In genomic region chr22:44067901-44068300, GRCh38 we compare ENCODE assay signal across 27 cellular contexts. TPM values are rescaled to one million over a fixed set of nuclear protein-coding genes. Genes with fewer than 3 reads are reported as not detected.
A peak's percentile ranks its signal among the peaks of the same experiment; 100 is the strongest.
DNase-seq lines count a peak whose midpoint lies in the region; ATAC-seq and TF ChIP-seq lines count a peak whose summit lies in the region.
"Had no signal": no experiment of that assay in that cellular context is flagged by ENCODE, and none has a peak within 500 bp of the region (broad histone marks: within the 10 kb centered on the region; RNA-seq: fewer than 3 reads in every experiment).

No MANE protein-coding gene starts in this region.

- TF ChIP-seq CTCF in GM12865 (IDR thresholded peaks at IDR 0.05; ENCODE audit: insufficient read depth, low read depth, low read length, missing control alignments) (no peak), dorsolateral prefrontal cortex (IDR thresholded peaks at IDR 0.05 in 54 of 56, conservative IDR thresholded peaks at IDR 0.05 in 2 of 56; ENCODE audit: low read depth in 1 of 56, partially characterized antibody in 56 of 56) (no peak), lung (IDR thresholded peaks at IDR 0.05; ENCODE audit: control extremely low read depth, extremely low read depth) (no peak)
- no peak for TF ChIP-seq CTCF in CD4-positive, alpha-beta T cell (IDR thresholded peaks at IDR 0.05)

- H3K9me3 ChIP-seq in lung (ENCODE audit: control insufficient read depth in 2 of 2, insufficient read depth in 1 of 2, low read length in 1 of 2) (no peaks in the 10 kb centered on the region), stomach smooth muscle (ENCODE audit: control insufficient read depth in 2 of 2, low read length in 2 of 2) (no peaks in the 10 kb centered on the region)
- no peaks in the 10 kb centered on the region for H3K9me3 ChIP-seq in CD4-positive, alpha-beta T cell (ENCODE audit: control insufficient read depth, low read length)
- H3K9me3 ChIP-seq: Caco-2, HAP-1, neutrophil, sigmoid colon, tibial artery had no signal

- H3K36me3 ChIP-seq in lung (ENCODE audit: control insufficient read depth in 2 of 2, insufficient read depth in 2 of 2, low read length in 2 of 2) (no peaks in the 10 kb centered on the region), stomach smooth muscle (ENCODE audit: control insufficient read depth in 2 of 2, insufficient read depth in 2 of 2, low read length in 2 of 2) (no peaks in the 10 kb centered on the region)
- H3K36me3 ChIP-seq: HAP-1, neutrophil, sigmoid colon, tibial artery had no signal

- CTCF ChIA-PET in CD4-positive, alpha-beta T cell (lab: Charles Lee): interaction anchor here (2.1 kb wide), 1 partner anchor 13 kb away, joined by 4 read pairs; no protein-coding TSS in a partner anchor

- H3K27ac ChIP-seq in dorsolateral prefrontal cortex (peak overlapping the region in 30 of 59 donors; percentile 1 to 78 (median 46)), lung (ENCODE audit: low read depth in 1 of 2, low read length in 1 of 2) (peak overlapping the region; percentile 0 to 78), stomach smooth muscle (ENCODE audit: low read length) (peak overlapping the region; percentile 11)
- no peak overlapping the region for H3K27ac ChIP-seq in CD4-positive, alpha-beta T cell (ENCODE audit: low read depth, low read length)
- H3K27ac ChIP-seq: neutrophil, SK-N-MC, tibial artery had no signal

- H3K4me1 Mint-ChIP-seq in CD4-positive, alpha-beta T cell (ENCODE audit: low read depth): peaks cover 6% of the 10 kb centered on the region

- H3K4me1 ChIP-seq in lung (ENCODE audit: control insufficient read depth in 2 of 2, insufficient read depth in 2 of 2, low read length in 2 of 2): peaks cover 3 to 19% of the 10 kb centered on the region in 2 donors
- H3K4me1 ChIP-seq in stomach smooth muscle (ENCODE audit: control insufficient read depth, insufficient read depth, low read length): no peaks in the 10 kb centered on the region
- H3K4me1 ChIP-seq: HAP-1, tibial artery had no signal

- no peaks in the 10 kb centered on the region for H3K36me3 Mint-ChIP-seq in CD4-positive, alpha-beta T cell (ENCODE audit: low read depth)

- ATAC-seq in lung (ENCODE audit: insufficient read depth, low FRiP score): no peak
- no peak for ATAC-seq in CD4-positive, alpha-beta T cell (ENCODE audit: poor library complexity)

- POLR2A ChIA-PET in CD4-positive, alpha-beta T cell (lab: Charles Lee): no interaction called here

- intact Hi-C loops in dorsolateral prefrontal cortex (cut with DNase I): no loop called here
- intact Hi-C loops in CD4-positive, alpha-beta T cell (cut with DNase I, micrococcal nuclease): no loop called here

- no peaks in the 10 kb centered on the region for H3K27me3 Mint-ChIP-seq in CD4-positive, alpha-beta T cell
- H3K27me3 Mint-ChIP-seq: progenitor cell of endocrine pancreas had no signal

- H3K27ac Mint-ChIP-seq in CD4-positive, alpha-beta T cell: no peak overlapping the region
- H3K27ac Mint-ChIP-seq: progenitor cell of endocrine pancreas had no signal

- H3K9ac ChIP-seq in stomach smooth muscle (ENCODE audit: low read length in 2 of 2): no peak overlapping the region

- H3K9me3 Mint-ChIP-seq in CD4-positive, alpha-beta T cell: no peaks in the 10 kb centered on the region

- WGBS in lung, 2 donors: 44 to 55% methylated on average over 10 of the region's 10 CpGs

- no peak overlapping the region for H3K4me3 Mint-ChIP-seq in CD4-positive, alpha-beta T cell

- DNase-seq in GM12865 (ENCODE audit: low read depth) (no peak), dorsolateral prefrontal cortex (no peak), lung (ENCODE audit: low spot score) (no peak), NK-92 (lab: John Stamatoyannopoulos, UW; ENCODE audit: unreplicated experiment) (no peak), NCI-H1694 (lab: John Stamatoyannopoulos, UW) (no peak), NCI-H1436 treated with DMSO at 0.1 percent for 48 hours (lab: John Stamatoyannopoulos, UW) (no peak)
- no peak for DNase-seq in CD4-positive, alpha-beta T cell
- DNase-seq: ACHN; activated CD4-positive, alpha-beta T cell treated with anti-CD3 and anti-CD28 coated beads for 4 hours; activated gamma-delta T cell treated with Interleukin-2 at 50 U/mL for 16 hours; Caco-2; central memory CD4-positive, alpha-beta T cell; mesenchymal stem cell; MM.1S; NCI-H1417 treated with DMSO at 0.1 percent for 48 hours; NCI-H446; NCI-H774; RPMI8226; sigmoid colon; stimulated activated naive CD4-positive, alpha-beta T cell treated with Interleukin-2 at 50 U/mL for 16 hours; T-helper 17 cell had no signal

- H3K4me3 ChIP-seq in GM12865 (ENCODE audit: low read depth, low read length) (peak overlapping the region; percentile 12), dorsolateral prefrontal cortex (peak overlapping the region in 1 of 59 donors; percentile 10), lung (no peak overlapping the region), stomach smooth muscle (ENCODE audit: low read length in 2 of 2) (no peak overlapping the region)
- H3K4me3 ChIP-seq: HAP-1, sigmoid colon, SK-N-MC, tibial artery had no signal

- H3K27me3 ChIP-seq in dorsolateral prefrontal cortex (no peaks in the 10 kb centered on the region), lung (ENCODE audit: control insufficient read depth, insufficient read depth) (no peaks in the 10 kb centered on the region), stomach smooth muscle (ENCODE audit: control insufficient read depth in 1 of 2, insufficient read depth in 2 of 2, low read length in 2 of 2) (no peaks in the 10 kb centered on the region)
- H3K27me3 ChIP-seq in CD4-positive, alpha-beta T cell (ENCODE audit: control insufficient read depth, insufficient read depth, low read length): no peaks in the 10 kb centered on the region
- H3K27me3 ChIP-seq: sigmoid colon, tibial artery had no signal

RNA-seq across cellular contexts. Expression of gene PARVB, which starts 43.8 kb away (rescaled TPM):
- total RNA-seq in dorsolateral prefrontal cortex: 10 to 100 TPM; 15.9 to 55.8 (median 38.9) TPM
- total RNA-seq in lung: 10 to 100 TPM; 49.4 to 50.1 TPM
- 10 to 100 TPM; 16.9 to 64.2 TPM for polyA plus RNA-seq in lung
- 1 to 10 TPM; 6.2 to 6.4 TPM for total RNA-seq in CD4-positive, alpha-beta T cell
